1 cellular context compared by ENCODE assay signal in the genomic region with DNA sequence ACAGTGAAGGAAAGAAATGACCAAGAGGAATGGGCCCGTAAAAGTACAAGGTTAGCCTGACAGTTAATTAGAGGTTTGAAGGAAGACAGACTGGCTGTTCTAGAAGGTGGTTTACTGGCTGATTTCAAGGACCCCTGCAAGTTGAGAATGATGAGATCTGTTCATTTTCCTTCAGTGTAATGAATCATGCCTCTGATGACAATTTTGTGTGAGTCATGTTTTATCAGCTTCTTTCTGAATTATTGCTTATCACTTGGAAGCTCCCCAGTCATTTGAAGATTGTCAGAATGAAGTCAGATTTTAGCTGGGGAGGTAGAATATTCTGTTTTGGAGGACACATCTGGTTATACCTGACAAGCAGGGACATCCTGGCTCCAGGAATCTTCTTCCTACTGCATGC.
TF ChIP-seq lines count a peak whose summit lies in the region.

No MANE protein-coding gene starts in this region.

TF ChIP-seq in K562, 482 proteins besides CTCF, POLR2A, EP300 and RAD21:
- TF ChIP-seq JUND (IDR thresholded peaks at IDR 0.05; ENCODE audit: borderline replicate concordance, low read depth, low read length): peak; percentile 10; the same call in 1 of the 2 replicates
- no peak for TF ChIP-seq JUND (tag; IDR thresholded peaks at IDR 0.05; ENCODE audit: borderline replicate concordance, low read depth, low read length)
- peak; percentile 71 for TF ChIP-seq FOSL1 (tag; conservative IDR thresholded peaks at IDR 0.05)
- TF ChIP-seq MTF1 (CRISPR knock-in tag; IDR thresholded peaks at IDR 0.05; ENCODE audit: borderline replicate concordance): no peak
- TF ChIP-seq MEIS2 (IDR thresholded peaks at IDR 0.05; ENCODE audit: partially characterized antibody): peak; percentile 61
